ENCODE assay signal across 10 cellular contexts in genomic region chr6:43952746-43953145, GRCh38.
DNase-seq lines count a peak whose midpoint lies in the region; ATAC-seq and TF ChIP-seq lines count a peak whose summit lies in the region.
"Had no signal": no experiment of that assay in that cellular context is flagged by ENCODE, and none has a peak within 500 bp of the region (broad histone marks: within the 10 kb centered on the region; RNA-seq: fewer than 3 reads in every experiment).

No MANE protein-coding gene starts in this region.

- no peak overlapping the region for H3K4me3 ChIP-seq in AG10803 (ENCODE audit: low read length)
- no peak overlapping the region for H3K4me3 ChIP-seq in GM12864 (ENCODE audit: low read depth, low read length)
- H3K4me3 ChIP-seq in OCI-LY7 (ENCODE audit: low read depth, low read length, poor library complexity, severe bottlenecking) = no peak overlapping the region
- no peak overlapping the region for H3K4me3 ChIP-seq in fibroblast of pulmonary artery (replicated peaks; ENCODE audit: low read depth, low read length)
- H3K4me3 ChIP-seq in spleen = no peak overlapping the region
- H3K4me3 ChIP-seq in tibial nerve = no peak overlapping the region

- no peaks in the 10 kb centered on the region for H3K79me2 ChIP-seq in OCI-LY7 (ENCODE audit: insufficient read depth, low read depth, low read length)

- H3K36me3 ChIP-seq in OCI-LY7 (ENCODE audit: insufficient read depth, low read length) (no peaks in the 10 kb centered on the region), spleen (no peaks in the 10 kb centered on the region), tibial nerve (no peaks in the 10 kb centered on the region)

- H3K9me2 ChIP-seq in OCI-LY7 (ENCODE audit: insufficient read depth, low read length) = no peaks in the 10 kb centered on the region

- POLR2A ChIA-PET in OCI-LY7 (lab: Charles Lee) = no interaction called here

- H3K27me3 ChIP-seq in spleen (replicated peaks in 1 of 7) = peaks cover 0 to 30% (median 0%) of the 10 kb centered on the region in 7 donors
- H3K27me3 ChIP-seq in tibial nerve = no peaks in the 10 kb centered on the region

- intact Hi-C loops in OCI-LY7 (cut with micrococcal nuclease; ENCODE audit: unreplicated experiment) = loop anchor here (5.0 kb wide), 1 partner anchor 185 kb away; no protein-coding TSS in a partner anchor
- intact Hi-C loops in spleen (cut with DNase I; ENCODE audit: low total_unique reads) = no loop called here

- CTCF ChIA-PET in OCI-LY7 (lab: Charles Lee; ENCODE audit: unreplicated experiment) = no interaction called here

- no peak overlapping the region for H3K4me2 ChIP-seq in OCI-LY7 (ENCODE audit: low read length)

- 66 to 94% (median 91%) methylated on average over 1 of the region's 1 CpG for WGBS in spleen, 5 donors
- WGBS in tibial nerve, 2 donors = 89 to 90% methylated on average over 1 of the region's 1 CpG

- DNase-seq in AG10803 (ENCODE audit: low read depth) = no peak
- no peak for DNase-seq in GM12864 (ENCODE audit: low read depth)
- DNase-seq in OCI-LY7 (ENCODE audit: low spot score) = no peak
- no peak for DNase-seq in fibroblast of pulmonary artery (ENCODE audit: low read depth)
- DNase-seq in spleen = no peak
- DNase-seq in COR-L47 (lab: John Stamatoyannopoulos, UW) = no peak
- no peak for DNase-seq in tibial nerve (ENCODE audit: low spot score in 2 of 2)
- DNase-seq: activated CD4-positive, alpha-beta T cell treated with anti-CD3 and anti-CD28 coated beads for 1 hour; effector CD8-positive, alpha-beta T cell had no signal

- TF ChIP-seq CTCF in AG10803 (conservative IDR thresholded peaks at IDR 0.05; ENCODE audit: low read length) (peak; percentile 29), GM12864 (IDR thresholded peaks at IDR 0.05; ENCODE audit: low read depth, low read length, missing control alignments) (peak; percentile 42), OCI-LY7 (conservative IDR thresholded peaks at IDR 0.05; ENCODE audit: low read length) (peak; percentile 68), fibroblast of pulmonary artery (IDR thresholded peaks at IDR 0.05; ENCODE audit: low read length, missing control alignments) (peak; percentile 30), spleen (IDR thresholded peaks at IDR 0.05 in 8 of 11, conservative IDR thresholded peaks at IDR 0.05 in 3 of 11) (no peak), tibial nerve (IDR thresholded peaks at IDR 0.05) (no peak)

- no TSS peak for BruUV-seq in OCI-LY7 (replicated peaks; lab: Mats Ljungman, UMichigan)

- TF ChIP-seq EP300 in tibial nerve (IDR thresholded peaks at IDR 0.05) = no peak

- no peaks in the 10 kb centered on the region for H4K20me1 ChIP-seq in OCI-LY7 (ENCODE audit: insufficient read depth, low read length)

- H3K27ac ChIP-seq in OCI-LY7 (ENCODE audit: low read depth, low read length, poor library complexity, severe bottlenecking) (no peak overlapping the region), spleen (no peak overlapping the region), tibial nerve (no peak overlapping the region)

- H3K4me1 ChIP-seq in OCI-LY7 (ENCODE audit: insufficient read depth, low read length, poor library complexity, severe bottlenecking) (no peaks in the 10 kb centered on the region), spleen (peaks cover 0 to 8% (median 0%) of the 10 kb centered on the region in 6 donors), tibial nerve (no peaks in the 10 kb centered on the region)

- no peak for ATAC-seq in HG03196 (IDR thresholded peaks at IDR 0.05; ENCODE audit: unreplicated experiment)

- TF ChIP-seq POLR2A in spleen (IDR thresholded peaks at IDR 0.05) = no peak
- TF ChIP-seq POLR2A in tibial nerve (IDR thresholded peaks at IDR 0.05) = no peak

- no peak overlapping the region for H2AFZ ChIP-seq in OCI-LY7 (ENCODE audit: low read length)

- H3K9me3 ChIP-seq in OCI-LY7 (ENCODE audit: low read length) (no peaks in the 10 kb centered on the region), spleen (peaks cover 0 to 5% (median 0%) of the 10 kb centered on the region in 8 donors), tibial nerve (no peaks in the 10 kb centered on the region)

Comparison
In these comparisons a context has a peak if more than half of its experiments do, and no peak if none do; other contexts are left out.
1. CTCF ChIP-seq: peak in AG10803 (single experiment), GM12864 (single experiment), OCI-LY7 (single experiment) and fibroblast of pulmonary artery (single experiment); none in spleen (0 of 11) and tibial nerve (0 of 5).